19 cellular contexts compared by ENCODE assay signal in the genomic region with DNA sequence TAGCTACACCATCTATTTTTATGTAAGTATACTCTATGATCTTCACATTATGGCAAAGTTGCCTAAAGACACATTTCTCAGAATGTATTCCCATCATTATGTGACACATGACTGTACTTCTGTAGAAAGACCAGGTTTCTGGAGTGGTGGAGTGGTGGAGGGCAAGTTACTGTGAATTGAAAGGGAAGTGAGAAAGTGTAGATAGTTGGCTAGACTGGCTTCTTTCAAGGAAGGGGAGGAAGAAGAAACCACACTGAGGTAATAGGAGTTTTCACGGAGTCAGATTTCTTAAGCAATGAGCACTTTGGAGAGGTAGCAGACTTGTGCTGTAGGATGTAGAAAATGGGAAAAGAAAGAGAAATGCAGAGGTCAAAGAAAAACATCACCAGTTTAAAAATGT. TPM values are rescaled to one million over a fixed set of nuclear protein-coding genes. Genes with fewer than 3 reads are reported as not detected.
DNase-seq lines count a peak whose midpoint lies in the region; ATAC-seq, FAIRE-seq and TF ChIP-seq lines count a peak whose summit lies in the region.
"Had no signal": no experiment of that assay in that cellular context is flagged by ENCODE, and none has a peak within 500 bp of the region (broad histone marks: within the 10 kb centered on the region; RNA-seq: fewer than 3 reads in every experiment).

No MANE protein-coding gene starts in this region.

- no peaks in the 10 kb centered on the region for H3K4me1 ChIP-seq in HepG2 (ENCODE audit: insufficient read depth, low read length)

- H3K4me3 Mint-ChIP-seq in dendritic cell treated with granulocyte-macrophage colony-stimulating factor and Interleukin-4, amounts not matched to agents 40 ng/mL and 50 ng/mL, for 4 days = no peak overlapping the region
- peak overlapping the region in 1 of 2 donors; percentile 10 for H3K4me3 Mint-ChIP-seq in stimulated activated naive B cell treated with anti-CD40 and anti-IgM and Interleukin-4, amounts not matched to agents 10 μg/mL and 1 μg/mL and 100 μg/mL, for 72 hours
- no peak overlapping the region for H3K4me3 Mint-ChIP-seq in chondrocyte (ENCODE audit: unreplicated experiment)

- BruUV-seq in HepG2 (replicated peaks; lab: Mats Ljungman, UMichigan) = no TSS peak

- no peak for TF ChIP-seq POLR2A in HepG2 (IDR thresholded peaks at IDR 0.05; ENCODE audit: insufficient read depth in 1 of 2, low read depth in 2 of 2, low read length in 2 of 2)

- no peaks in the 10 kb centered on the region for H4K20me1 ChIP-seq in HepG2 (ENCODE audit: insufficient read depth, low read length)
- H4K20me1 ChIP-seq: BLaER1 had no signal

- no peak for TF ChIP-seq RAD21 in HepG2 (CRISPR knock-in tag; IDR thresholded peaks at IDR 0.05)

- peaks cover 57% of the 10 kb centered on the region for H3K36me3 Mint-ChIP-seq in dendritic cell treated with granulocyte-macrophage colony-stimulating factor and Interleukin-4, amounts not matched to agents 40 ng/mL and 50 ng/mL, for 4 days (ENCODE audit: low read depth)
- H3K36me3 Mint-ChIP-seq in stimulated activated naive B cell treated with anti-CD40 and anti-IgM and Interleukin-4, amounts not matched to agents 10 μg/mL and 1 μg/mL and 100 μg/mL, for 72 hours = peaks cover 0 to 6% of the 10 kb centered on the region in 2 donors
- no peaks in the 10 kb centered on the region for H3K36me3 Mint-ChIP-seq in chondrocyte (ENCODE audit: low read depth)

- H3K27ac ChIP-seq in HepG2 (ENCODE audit: extremely low read length, insufficient read depth, low read length) = no peak overlapping the region
- H3K27ac ChIP-seq: 22Rv1, BLaER1 had no signal

- no peaks in the 10 kb centered on the region for H3K36me3 ChIP-seq in HepG2 (replicated peaks in 1 of 2; ENCODE audit: control insufficient read depth in 1 of 2, insufficient read depth in 2 of 2, low read length in 2 of 2)
- H3K36me3 ChIP-seq: BLaER1 had no signal

- H2AFZ ChIP-seq in HepG2 (ENCODE audit: low read length) = no peak overlapping the region

- TF ChIP-seq CTCF in HepG2 (CRISPR knock-in tag; IDR thresholded peaks at IDR 0.05) = no peak
- no peak for TF ChIP-seq CTCF in chondrocyte (IDR thresholded peaks at IDR 0.05)

- no peaks in the 10 kb centered on the region for H3K9me3 Mint-ChIP-seq in dendritic cell treated with granulocyte-macrophage colony-stimulating factor and Interleukin-4, amounts not matched to agents 40 ng/mL and 50 ng/mL, for 4 days
- no peaks in the 10 kb centered on the region for H3K9me3 Mint-ChIP-seq in stimulated activated naive B cell treated with anti-CD40 and anti-IgM and Interleukin-4, amounts not matched to agents 10 μg/mL and 1 μg/mL and 100 μg/mL, for 72 hours
- no peaks in the 10 kb centered on the region for H3K9me3 Mint-ChIP-seq in chondrocyte (ENCODE audit: low read depth)

- no peaks in the 10 kb centered on the region for H3K27me3 Mint-ChIP-seq in dendritic cell treated with granulocyte-macrophage colony-stimulating factor and Interleukin-4, amounts not matched to agents 40 ng/mL and 50 ng/mL, for 4 days
- no peaks in the 10 kb centered on the region for H3K27me3 Mint-ChIP-seq in stimulated activated naive B cell treated with anti-CD40 and anti-IgM and Interleukin-4, amounts not matched to agents 10 μg/mL and 1 μg/mL and 100 μg/mL, for 72 hours
- H3K27me3 Mint-ChIP-seq in chondrocyte (ENCODE audit: low read depth) = no peaks in the 10 kb centered on the region

- ATAC-seq in stimulated activated naive B cell treated with anti-CD40 and anti-IgM and Interleukin-4, amounts not matched to agents 10 μg/mL and 1 μg/mL and 100 μg/mL, for 72 hours (replicated peaks) = peak; percentile 86 to 87
- ATAC-seq in HepG2 = no peak

- no peak overlapping the region for H3K9ac ChIP-seq in HepG2 (ENCODE audit: insufficient read depth, low read depth, low read length)
- H3K9ac ChIP-seq: BLaER1 had no signal

- peak overlapping the region; percentile 77 for H3K27ac Mint-ChIP-seq in dendritic cell treated with granulocyte-macrophage colony-stimulating factor and Interleukin-4, amounts not matched to agents 40 ng/mL and 50 ng/mL, for 4 days
- H3K27ac Mint-ChIP-seq in stimulated activated naive B cell treated with anti-CD40 and anti-IgM and Interleukin-4, amounts not matched to agents 10 μg/mL and 1 μg/mL and 100 μg/mL, for 72 hours = no peak overlapping the region
- no peak overlapping the region for H3K27ac Mint-ChIP-seq in chondrocyte (ENCODE audit: unreplicated experiment)

- no peaks in the 10 kb centered on the region for H3K9me3 ChIP-seq in HepG2 (ENCODE audit: low read length)
- H3K9me3 ChIP-seq: HAP-1 had no signal

- TF ChIP-seq EP300 in HepG2 (IDR thresholded peaks at IDR 0.05; ENCODE audit: low read depth in 2 of 2, low read length in 2 of 2) (no peak), HepG2 (CRISPR knock-in tag; IDR thresholded peaks at IDR 0.05; ENCODE audit: borderline replicate concordance) (no peak)

- DNase-seq in SIG-M5 treated with dmso at 0.1 percent for 504 hours (lab: John Stamatoyannopoulos, UW; ENCODE audit: unreplicated experiment) = peak; percentile 39
- DNase-seq in SIG-M5 (lab: John Stamatoyannopoulos, UW) = no peak
- DNase-seq in MV-4-11 (lab: John Stamatoyannopoulos, UW) = peak; percentile 93
- peak; percentile 28 for DNase-seq in stimulated activated naive B cell treated with anti-CD40 and anti-IgM and Interleukin-4, amounts not matched to agents 10 μg/mL and 1 μg/mL and 100 μg/mL, for 72 hours
- no peak for DNase-seq in stimulated activated CD4-positive, alpha-beta T cell treated with anti-CD3 and anti-CD28 coated beads, Interleukin-2, amount 100 ng/mL, for 48 hours
- DNase-seq in HepG2 (ENCODE audit: low spot score) = no peak
- DNase-seq in chondrocyte (ENCODE audit: low spot score) = no peak
- DNase-seq: DMS 273 treated with DMSO at 0.1 percent for 48 hours, KG1, NCI-H1436, NCI-H2029 treated with DMSO at 0.1 percent for 48 hours, NCI-H510A treated with DMSO at 0.1 percent for 48 hours had no signal

- in situ Hi-C loops in HepG2 (cut with HindIII; ENCODE audit: extremely low pct_ligation_motif_present, low pct_unique_long_range_greater_than_20kb) = loop anchor here (25.0 kb wide), 1 partner anchor 714 kb away; no protein-coding TSS in a partner anchor

- CTCF ChIA-PET in HepG2 (lab: Yijun Ruan, JAX; ENCODE audit: low intra/inter-chr PET ratio, low total read pairs) = no interaction called here

- no peak for FAIRE-seq in HepG2 (lab: Jason Lieb, UNC)

- H3K4me3 ChIP-seq in HepG2 (replicated peaks in 1 of 3; ENCODE audit: insufficient read depth in 1 of 3, low read depth in 2 of 3, low read length in 3 of 3) = no peak overlapping the region
- H3K4me3 ChIP-seq: BLaER1, HAP-1 had no signal

- POLR2A ChIA-PET in HepG2 (lab: Yijun Ruan, JAX) = no interaction called here

- H3K27me3 ChIP-seq in HepG2 (ENCODE audit: control insufficient read depth in 1 of 2, insufficient read depth in 2 of 2, low read length in 2 of 2) = no peaks in the 10 kb centered on the region
- H3K27me3 ChIP-seq: BLaER1 had no signal

- intact Hi-C loops in dendritic cell treated with granulocyte-macrophage colony-stimulating factor and Interleukin-4, amounts not matched to agents 40 ng/mL and 50 ng/mL, for 4 days (cut with micrococcal nuclease) = loop anchor here (1.0 kb wide), 1 partner anchor 10 kb away; no protein-coding TSS in a partner anchor
- intact Hi-C loops in HepG2 (cut with micrococcal nuclease; ENCODE audit: unreplicated experiment) = no loop called here

- H3K4me2 ChIP-seq in HepG2 (ENCODE audit: low read depth, low read length) = no peak overlapping the region
- H3K4me2 ChIP-seq: BLaER1 had no signal

- H3K79me2 ChIP-seq in HepG2 (ENCODE audit: insufficient read depth, low read length) = no peaks in the 10 kb centered on the region

- WGBS in HepG2 (ENCODE audit: low lambda C conversion rate) = 37% methylated on average over 1 of the region's 1 CpG

- H3K4me1 Mint-ChIP-seq in dendritic cell treated with granulocyte-macrophage colony-stimulating factor and Interleukin-4, amounts not matched to agents 40 ng/mL and 50 ng/mL, for 4 days (ENCODE audit: low read depth) = peaks cover 73% of the 10 kb centered on the region
- H3K4me1 Mint-ChIP-seq in stimulated activated naive B cell treated with anti-CD40 and anti-IgM and Interleukin-4, amounts not matched to agents 10 μg/mL and 1 μg/mL and 100 μg/mL, for 72 hours = peaks cover 26 to 63% of the 10 kb centered on the region in 2 donors
- H3K4me1 Mint-ChIP-seq in chondrocyte (ENCODE audit: low read depth) = peaks cover 23% of the 10 kb centered on the region

RNA-seq across cellular contexts. Expression of gene EQTN, which starts 50.9 kb away (rescaled TPM):
- total RNA-seq in HepG2 (2016; rRNA removed; fragmentation: Illumina TruSeq; extraction: Trizol) (not detected in 2 replicates), chondrocyte (not detected in 3 replicates)
- not detected in 2 replicates for total RNA-seq in HepG2 (2016; cell fraction: cytosol; rRNA removed; fragmentation: Illumina TruSeq; extraction: Trizol; ENCODE audit: low read depth)
- not detected in 2 replicates for total RNA-seq in HepG2 (2016; cell fraction: insoluble cytoplasmic fraction; rRNA removed; fragmentation: Illumina TruSeq; extraction: Trizol)
- total RNA-seq in HepG2 (2016; cell fraction: membrane; rRNA removed; fragmentation: Illumina TruSeq; extraction: Trizol) = not detected in 2 replicates
- total RNA-seq in HepG2 (2016; cell fraction: nucleus; rRNA removed; fragmentation: Illumina TruSeq; extraction: Trizol) = not detected in 2 replicates
- polyA plus RNA-seq in HepG2 (2011; rRNA removed) = not detected in 2 replicates
- not detected in 2 replicates for polyA plus RNA-seq in HepG2 (2011; cell fraction: cytosol; rRNA removed)
- not detected in 2 replicates for polyA plus RNA-seq in HepG2 (2011; cell fraction: nucleus; rRNA removed)
- polyA plus RNA-seq in HepG2 (2012) = not detected in 2 replicates
- polyA plus RNA-seq in HepG2 (2016; cell fraction: cytosol; fragmentation: Illumina TruSeq; extraction: Trizol; ENCODE audit: low read depth) = not detected in 2 replicates
- polyA plus RNA-seq in HepG2 (2016; cell fraction: insoluble cytoplasmic fraction; fragmentation: Illumina TruSeq; extraction: Trizol; ENCODE audit: low read depth) = not detected in 2 replicates
- not detected in 2 replicates for polyA plus RNA-seq in HepG2 (2016; cell fraction: membrane; fragmentation: Illumina TruSeq; extraction: Trizol; ENCODE audit: low read depth)
- polyA plus RNA-seq in HepG2 (2016; cell fraction: nucleus; fragmentation: Illumina TruSeq; extraction: Trizol; ENCODE audit: insufficient read depth, low read depth) = not detected in 2 replicates
- polyA minus RNA-seq in HepG2 (2011; rRNA and poly(A)+ RNA removed; ENCODE audit: low replicate concordance) = 0.23 TPM in 1 of 2 replicates, not detected in the other
- polyA minus RNA-seq in HepG2 (2011; cell fraction: cytosol; rRNA and poly(A)+ RNA removed) = not detected in 2 replicates
- polyA minus RNA-seq in HepG2 (2011; cell fraction: nucleus; rRNA and poly(A)+ RNA removed) = not detected in 2 replicates
- total RNA-seq: Daoy, MCF 10A, OCI-LY7 had no signal

Comparison
In these comparisons a context has a peak if more than half of its experiments do, and no peak if none do; other contexts are left out.
1. DNase-seq: peak in SIG-M5 treated with dmso at 0.1 percent for 504 hours (single experiment), MV-4-11 (single experiment) and stimulated activated naive B cell treated with anti-CD40 and anti-IgM and Interleukin-4, amounts not matched to agents 10 μg/mL and 1 μg/mL and 100 μg/mL, for 72 hours (single experiment); none in SIG-M5 (single experiment), stimulated activated CD4-positive, alpha-beta T cell treated with anti-CD3 and anti-CD28 coated beads, Interleukin-2, amount 100 ng/mL, for 48 hours (0 of 2), HepG2 (single experiment) and chondrocyte (single experiment).